8 cellular contexts compared by ENCODE assay signal in genomic region chr1:229507951-229508822, GRCh38. TPM values are rescaled to one million over a fixed set of nuclear protein-coding genes. Genes with fewer than 3 reads are reported as not detected.
DNase-seq lines count a peak whose midpoint lies in the region; ATAC-seq and TF ChIP-seq lines count a peak whose summit lies in the region.

Gene NUP133, minus strand, starts transcription at chr1:229508341. Its CDS starts 92 bp downstream, at chr1:229508249.

- ATAC-seq in GM21529 (IDR thresholded peaks at IDR 0.05; ENCODE audit: unreplicated experiment) (peak; percentile 90), mucosa of descending colon (peak; percentile 99)

- peaks cover 12 to 18% (median 17%) of the 10 kb centered on the region in 3 donors for H3K4me1 Mint-ChIP-seq in IgD-negative memory B cell

- no peaks in the 10 kb centered on the region for H3K36me3 Mint-ChIP-seq in IgD-negative memory B cell

- H3K27me3 Mint-ChIP-seq in IgD-negative memory B cell, result no peaks in the 10 kb centered on the region

- H3K27ac Mint-ChIP-seq in IgD-negative memory B cell, result peak within 1 kb of the TSS; percentile 85 to 99 (median 98)

- no peaks in the 10 kb centered on the region for H3K9me3 Mint-ChIP-seq in IgD-negative memory B cell

- H3K4me3 Mint-ChIP-seq in IgD-negative memory B cell, result peak within 1 kb of the TSS; percentile 90 to 95 (median 94)

- intact Hi-C loops in mucosa of descending colon (cut with DNase I, micrococcal nuclease), result no loop called here

- TF ChIP-seq CTCF in epithelial cell of esophagus (IDR thresholded peaks at IDR 0.05; ENCODE audit: insufficient read depth, low read depth, low read length, missing control alignments) (no peak), mucosa of descending colon (IDR thresholded peaks at IDR 0.05) (no peak)

- H3K4me3 ChIP-seq in epithelial cell of esophagus (ENCODE audit: low read length), result peak within 1 kb of the TSS; percentile 88
- peak within 1 kb of the TSS; percentile 90 for H3K4me3 ChIP-seq in mucosa of descending colon

- no peaks in the 10 kb centered on the region for H3K9me3 ChIP-seq in mucosa of descending colon

- peak; percentile 94 for DNase-seq in DMS 273 treated with DMSO at 0.1 percent for 48 hours (lab: John Stamatoyannopoulos, UW)
- DNase-seq in OCI-M2 (lab: John Stamatoyannopoulos, UW; ENCODE audit: unreplicated experiment), result peak; percentile 89
- peak; percentile 100 for DNase-seq in activated T-cell treated with anti-CD3 and anti-CD28 coated beads for 4 hours
- DNase-seq in epithelial cell of esophagus (ENCODE audit: low read depth), result peak; percentile 100
- peak; percentile 99 to 100 (median 100) for DNase-seq in mucosa of descending colon
- DNase-seq in stimulated activated CD8-positive, alpha-beta memory T cell treated with anti-CD3 and anti-CD28 coated beads, Interleukin-4, amount 100 ng/mL, for 24 hours (ENCODE audit: low read depth), result peak; percentile 99

- no peaks in the 10 kb centered on the region for H3K36me3 ChIP-seq in mucosa of descending colon (ENCODE audit: low read depth)

- H3K4me1 ChIP-seq in mucosa of descending colon (ENCODE audit: low read depth), result peaks cover 8% of the 10 kb centered on the region

RNA-seq across cellular contexts. Expression of gene NUP133, which starts in this region (rescaled TPM):
- polyA plus RNA-seq in IgD-negative memory B cell, result 16.3 TPM
- total RNA-seq in mucosa of descending colon, result 10 to 100 TPM; 24.5 to 29.4 (median 26.7) TPM

Comparison
In these comparisons a context has a peak if more than half of its experiments do, and no peak if none do; other contexts are left out.
1. Peak in every context shown above with its lines: DNase-seq, ATAC-seq and H3K4me3 ChIP-seq.